ENCODE assay signal across 17 cellular contexts in genomic region chr19:30087381-30088138, GRCh38.
"Had no signal": no experiment of that assay in that cellular context is flagged by ENCODE, and none has a peak within 500 bp of the region (broad histone marks: within the 10 kb centered on the region; RNA-seq: fewer than 3 reads in every experiment).

No MANE protein-coding gene starts in this region.

- H3K4me1 ChIP-seq: gastrocnemius medialis, right atrium auricular region, sigmoid colon, stomach, vagina had no signal

- H3K9me3 ChIP-seq: gastrocnemius medialis, right atrium auricular region, sigmoid colon, stomach, thyroid gland, vagina had no signal

- H3K36me3 ChIP-seq: gastrocnemius medialis, right atrium auricular region, sigmoid colon, stomach, thyroid gland, vagina had no signal

- H3K4me3 ChIP-seq: dorsolateral prefrontal cortex, gastrocnemius medialis, lung, right atrium auricular region, sigmoid colon, skin epidermis, stomach, thyroid gland, vagina had no signal

- H3K27ac ChIP-seq: gastrocnemius medialis, right atrium auricular region, sigmoid colon, skin epidermis, stomach, thyroid gland, vagina had no signal

- DNase-seq: central memory CD4-positive, alpha-beta T cell; cortex of kidney; effector CD8-positive, alpha-beta T cell; gastrocnemius medialis; immature natural killer cell; mesendoderm; naive B cell; sigmoid colon; stimulated activated CD4-positive, alpha-beta T cell treated with anti-CD3 and anti-CD28 coated beads, Interleukin-12 subunit alpha, Interleukin-12 subunit beta, amount 100 ng/mL, for 4 hours; stimulated activated naive CD4-positive, alpha-beta T cell; stomach; thyroid gland had no signal

- H3K27me3 ChIP-seq: gastrocnemius medialis, right atrium auricular region, sigmoid colon, thyroid gland, vagina had no signal
